8 cellular contexts compared by ENCODE assay signal in genomic region chr6:31664790-31665500, GRCh38. TPM values are rescaled to one million over a fixed set of nuclear protein-coding genes. Genes with fewer than 3 reads are reported as not detected.
DNase-seq lines count a peak whose midpoint lies in the region; ATAC-seq and TF ChIP-seq lines count a peak whose summit lies in the region.

TSS of gene GPANK1 (minus strand) at chr6:31664997. CDS start at chr6:31664478, 519 bp downstream.

- TF ChIP-seq CTCF in HFFc6 (IDR thresholded peaks at IDR 0.05) (peak; percentile 10; the same call in 1 of the 2 replicates), left ventricle myocardium inferior (IDR thresholded peaks at IDR 0.05; ENCODE audit: borderline replicate concordance) (no peak), prostate gland (IDR thresholded peaks at IDR 0.05) (peak in 1 of 4 experiments; percentile 11), upper lobe of right lung (IDR thresholded peaks at IDR 0.05) (no peak)

- no peaks in the 10 kb centered on the region for H3K9me3 Mint-ChIP-seq in HFFc6
- no peaks in the 10 kb centered on the region for H3K9me3 Mint-ChIP-seq in T-helper 2 cell treated with Interferon-gamma antibody and Interleukin-4, amounts not matched to agents 5 μg/mL and 100 μg/mL, for 36 hours

- peak; percentile 70 for TF ChIP-seq POLR2A in prostate gland (IDR thresholded peaks at IDR 0.05)

- ATAC-seq in upper lobe of right lung = peak; percentile 61

- intact Hi-C loops in left ventricle myocardium inferior (cut with micrococcal nuclease) (no loop called here), prostate gland (cut with DNase I) (no loop called here), upper lobe of right lung (cut with DNase I) (no loop called here)

- WGBS in prostate gland = under 1% methylated on average over 39 of the region's 39 CpGs

- H3K27ac Mint-ChIP-seq in HFFc6 = peak within 1 kb of the TSS; percentile 98
- peak within 1 kb of the TSS; percentile 97 for H3K27ac Mint-ChIP-seq in T-helper 2 cell treated with Interferon-gamma antibody and Interleukin-4, amounts not matched to agents 5 μg/mL and 100 μg/mL, for 36 hours

- H3K27me3 ChIP-seq in left ventricle myocardium inferior (ENCODE audit: low read depth) = no peaks in the 10 kb centered on the region
- H3K27me3 ChIP-seq in prostate gland (replicated peaks; ENCODE audit: insufficient read depth) = no peaks in the 10 kb centered on the region
- no peaks in the 10 kb centered on the region for H3K27me3 ChIP-seq in upper lobe of right lung

- peaks cover 40% of the 10 kb centered on the region for H3K36me3 Mint-ChIP-seq in HFFc6 (ENCODE audit: low read depth)
- peaks cover 72% of the 10 kb centered on the region for H3K36me3 Mint-ChIP-seq in T-helper 2 cell treated with Interferon-gamma antibody and Interleukin-4, amounts not matched to agents 5 μg/mL and 100 μg/mL, for 36 hours (ENCODE audit: low read depth)

- H3K4me1 Mint-ChIP-seq in HFFc6 (ENCODE audit: low read depth) = peaks cover 67% of the 10 kb centered on the region
- peaks cover 55% of the 10 kb centered on the region for H3K4me1 Mint-ChIP-seq in T-helper 2 cell treated with Interferon-gamma antibody and Interleukin-4, amounts not matched to agents 5 μg/mL and 100 μg/mL, for 36 hours (ENCODE audit: low read depth)

- peaks cover 47% of the 10 kb centered on the region for H3K36me3 ChIP-seq in left ventricle myocardium inferior
- H3K36me3 ChIP-seq in prostate gland = peaks cover 12 to 19% of the 10 kb centered on the region in 2 donors
- H3K36me3 ChIP-seq in upper lobe of right lung = peaks cover 48% of the 10 kb centered on the region

- H3K27me3 Mint-ChIP-seq in HFFc6 (ENCODE audit: insufficient read depth) = peaks cover 4% of the 10 kb centered on the region
- H3K27me3 Mint-ChIP-seq in T-helper 2 cell treated with Interferon-gamma antibody and Interleukin-4, amounts not matched to agents 5 μg/mL and 100 μg/mL, for 36 hours (ENCODE audit: low read depth) = no peaks in the 10 kb centered on the region

- H3K4me3 ChIP-seq in left ventricle myocardium inferior (peak within 1 kb of the TSS; percentile 78), prostate gland (peak within 1 kb of the TSS; percentile 65 to 92), upper lobe of right lung (peak within 1 kb of the TSS; percentile 63)

- H3K27ac ChIP-seq in angular gyrus (ENCODE audit: low read depth, low read length) (peak within 1 kb of the TSS; percentile 85), left ventricle myocardium inferior (replicated peaks) (peak within 1 kb of the TSS; percentile 96), prostate gland (peak within 1 kb of the TSS; percentile 94 to 96), upper lobe of right lung (peak within 1 kb of the TSS; percentile 93)

- H3K9me3 ChIP-seq in left ventricle myocardium inferior (replicated peaks) = no peaks in the 10 kb centered on the region
- H3K9me3 ChIP-seq in prostate gland = no peaks in the 10 kb centered on the region
- no peaks in the 10 kb centered on the region for H3K9me3 ChIP-seq in upper lobe of right lung

- DNase-seq in DMS153 (lab: John Stamatoyannopoulos, UW) (peak; percentile 89), HFFc6 (peak; percentile 95), NCI-H2029 treated with DMSO at 0.1 percent for 48 hours (lab: John Stamatoyannopoulos, UW) (peak; percentile 62), left ventricle myocardium inferior (peak; percentile 89), prostate gland (ENCODE audit: low spot score) (peak; percentile 93), upper lobe of right lung (peak; percentile 92)
- peak; percentile 92 for DNase-seq in T-helper 2 cell treated with Interferon-gamma antibody and Interleukin-4, amounts not matched to agents 5 μg/mL and 100 μg/mL, for 36 hours (ENCODE audit: low spot score)

- peak within 1 kb of the TSS; percentile 95 for H3K4me3 Mint-ChIP-seq in HFFc6
- peak within 1 kb of the TSS; percentile 98 for H3K4me3 Mint-ChIP-seq in T-helper 2 cell treated with Interferon-gamma antibody and Interleukin-4, amounts not matched to agents 5 μg/mL and 100 μg/mL, for 36 hours

- H3K4me1 ChIP-seq in left ventricle myocardium inferior = peaks cover 81% of the 10 kb centered on the region
- H3K4me1 ChIP-seq in prostate gland (replicated peaks) = peaks cover 17% of the 10 kb centered on the region
- H3K4me1 ChIP-seq in upper lobe of right lung = peaks cover 33% of the 10 kb centered on the region

RNA-seq across cellular contexts. Expression of gene GPANK1, which starts in this region (rescaled TPM):
- 10 to 100 TPM; 11.6 to 14.9 (median 13.0) TPM for total RNA-seq in HFFc6 (2021; fragmentation: NEBNext Ultra II Directional; extraction: Animal tissue kit (Norgen Biotek cat#: 25700))
- total RNA-seq in left ventricle myocardium inferior (19.2 TPM), prostate gland (10 to 100 TPM; 19.7 to 28.1 TPM), upper lobe of right lung (13.9 TPM)

Comparison
In these comparisons a context has a peak if more than half of its experiments do, and no peak if none do; other contexts are left out.
1. Peak in every context shown above with its lines: DNase-seq, ATAC-seq, H3K4me3 ChIP-seq and H3K27ac ChIP-seq.